Comparison of ENCODE assay signal across 8 cellular contexts in genomic region chr2:230866704-230867561, GRCh38. TPM values are rescaled to one million over a fixed set of nuclear protein-coding genes. Genes with fewer than 3 reads are reported as not detected.
DNase-seq lines count a peak whose midpoint lies in the region; ATAC-seq lines count a peak whose summit lies in the region.

No MANE protein-coding gene starts in this region.

- H3K9ac ChIP-seq in endocrine pancreas (ENCODE audit: control insufficient read depth, insufficient read depth, low read length): peak overlapping the region; percentile 3
- H3K9ac ChIP-seq in neuronal stem cell (ENCODE audit: low read depth, low read length, poor library complexity): no peak overlapping the region

- no peak overlapping the region for H3K27ac ChIP-seq in neuronal stem cell (replicated peaks; ENCODE audit: low read length)

- peak overlapping the region; percentile 91 for H2BK5ac ChIP-seq in neuronal stem cell (ENCODE audit: low read length)

- WGBS in neuronal stem cell (ENCODE audit: extremely low coverage in 2 of 2, insufficient read length in 2 of 2, insufficient replicate concordance in 1 of 2), 2 donors: no CpG with 5 or more reads among the region's 14 CpGs

- peak; percentile 26 for DNase-seq in ELF-1 (ENCODE audit: low read depth, low spot score)
- peak; percentile 70 for DNase-seq in MV-4-11 (lab: John Stamatoyannopoulos, UW)
- peak; percentile 60 for DNase-seq in activated CD4-positive, alpha-beta T cell treated with anti-CD3 and anti-CD28 coated beads, Interleukin-2, amount 50 U/mL, for 1 hour
- DNase-seq in neuronal stem cell (ENCODE audit: low spot score): no peak
- DNase-seq in NCI-H146 treated with DMSO at 0.1 percent for 48 hours (lab: John Stamatoyannopoulos, UW; ENCODE audit: unreplicated experiment): no peak
- DNase-seq in SW480 (ENCODE audit: low spot score): no peak

- H3K4ac ChIP-seq in neuronal stem cell (ENCODE audit: low read length): peak overlapping the region; percentile 24

- H3K4me1 ChIP-seq in endocrine pancreas (ENCODE audit: control insufficient read depth, insufficient read depth, low read length) (no peaks in the 10 kb centered on the region), neuronal stem cell (ENCODE audit: control insufficient read depth in 2 of 2, insufficient read depth in 1 of 2, low read depth in 1 of 2, low read length in 2 of 2) (peaks cover 53 to 56% of the 10 kb centered on the region in 2 donors)

- H3K9me3 ChIP-seq in endocrine pancreas (ENCODE audit: control insufficient read depth, low read length): no peaks in the 10 kb centered on the region
- no peaks in the 10 kb centered on the region for H3K9me3 ChIP-seq in neuronal stem cell (replicated peaks in 1 of 2; ENCODE audit: control insufficient read depth in 2 of 2, insufficient read depth in 1 of 2, low read depth in 1 of 2, low read length in 2 of 2)

- peak overlapping the region; percentile 64 for H2BK120ac ChIP-seq in neuronal stem cell (ENCODE audit: low read depth, low read length)

- no peak overlapping the region for H3K23ac ChIP-seq in neuronal stem cell (ENCODE audit: low read depth, low read length, poor library complexity)

- H3K79me1 ChIP-seq in neuronal stem cell (ENCODE audit: low read depth, low read length): peaks cover 18% of the 10 kb centered on the region

- no peaks in the 10 kb centered on the region for H3K27me3 ChIP-seq in endocrine pancreas (ENCODE audit: control insufficient read depth, insufficient read depth, low read length)
- H3K27me3 ChIP-seq in neuronal stem cell (ENCODE audit: control insufficient read depth in 3 of 3, insufficient read depth in 3 of 3, low read depth in 1 of 3, low read length in 3 of 3): peaks cover 0 to 17% (median 0%) of the 10 kb centered on the region in 3 experiments

- no peak overlapping the region for H2BK12ac ChIP-seq in neuronal stem cell (ENCODE audit: low read length)

- H3K4me2 ChIP-seq in neuronal stem cell (ENCODE audit: insufficient read depth, low read length, poor library complexity, severe bottlenecking): peak overlapping the region; percentile 83

- no peak overlapping the region for H4K8ac ChIP-seq in neuronal stem cell (ENCODE audit: low read depth, low read length)

- peak overlapping the region; percentile 73 for H2BK15ac ChIP-seq in neuronal stem cell (ENCODE audit: low read length)

- no peak for ATAC-seq in HG02763 (IDR thresholded peaks at IDR 0.05; ENCODE audit: unreplicated experiment)

- peak overlapping the region; percentile 92 for H2AK5ac ChIP-seq in neuronal stem cell (ENCODE audit: low read depth, low read length)

- no peak overlapping the region for H3K14ac ChIP-seq in neuronal stem cell (ENCODE audit: low read length)

- no peaks in the 10 kb centered on the region for H3K36me3 ChIP-seq in endocrine pancreas (ENCODE audit: control insufficient read depth, insufficient read depth, low read length)
- peaks cover 0 to 13% of the 10 kb centered on the region in 2 donors for H3K36me3 ChIP-seq in neuronal stem cell (replicated peaks in 1 of 2; ENCODE audit: control insufficient read depth in 2 of 2, insufficient read depth in 2 of 2, low read length in 2 of 2)

- no peak overlapping the region for H3K4me3 ChIP-seq in endocrine pancreas (ENCODE audit: control insufficient read depth, insufficient read depth, low read length)
- peak overlapping the region in 1 of 2 donors; percentile 93 for H3K4me3 ChIP-seq in neuronal stem cell (ENCODE audit: low read length in 2 of 2)

- peak overlapping the region; percentile 39 for H3K18ac ChIP-seq in neuronal stem cell (ENCODE audit: low read length)

- no peak overlapping the region for H2AFZ ChIP-seq in neuronal stem cell (ENCODE audit: low read length)

- H4K91ac ChIP-seq in neuronal stem cell (ENCODE audit: low read depth, low read length, poor library complexity): no peak overlapping the region

RNA-seq across cellular contexts. Expression of gene ITM2C, which starts 2.2 kb away (rescaled TPM):
- polyA plus RNA-seq in neuronal stem cell (2013, experiment 1 of 2): 167 TPM
- 168 TPM for polyA plus RNA-seq in neuronal stem cell (2013, experiment 2 of 2)

RNA-seq across cellular contexts. Expression of gene GPR55, which starts 58.1 kb away (rescaled TPM):
- polyA plus RNA-seq in neuronal stem cell (2013, experiment 1 of 2): not detected
- not detected for polyA plus RNA-seq in neuronal stem cell (2013, experiment 2 of 2)

Comparison
In these comparisons a context has a peak if more than half of its experiments do, and no peak if none do; other contexts are left out.
1. DNase-seq: peak in ELF-1 (single experiment), MV-4-11 (single experiment) and activated CD4-positive, alpha-beta T cell treated with anti-CD3 and anti-CD28 coated beads, Interleukin-2, amount 50 U/mL, for 1 hour (single experiment); none in neuronal stem cell (single experiment), NCI-H146 treated with DMSO at 0.1 percent for 48 hours (single experiment) and SW480 (single experiment).